1 cellular context compared by ENCODE assay signal in the genomic region with DNA sequence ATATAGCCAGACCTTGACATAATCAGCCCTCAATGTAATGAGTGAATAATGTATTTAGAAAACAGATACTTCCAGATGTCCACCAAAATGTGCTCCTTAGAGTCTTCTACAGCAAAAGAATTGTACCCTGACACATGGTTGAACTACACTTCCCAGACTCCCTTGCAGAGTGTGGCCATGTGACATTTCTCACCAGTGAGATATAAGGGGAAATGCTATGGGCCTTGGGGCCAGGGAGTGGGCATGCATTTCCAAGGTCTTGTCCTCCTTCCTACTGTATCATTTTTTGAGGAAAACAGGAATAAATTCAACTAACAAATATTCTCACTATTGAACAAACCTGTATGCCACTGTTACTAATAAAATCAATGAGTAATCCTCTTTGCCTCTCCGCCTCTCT.
TF ChIP-seq lines count a peak whose summit lies in the region.

No MANE protein-coding gene starts in this region.

TF ChIP-seq in GM12878, 131 proteins besides CTCF, POLR2A, EP300 and RAD21 (continued from another document):
- TF ChIP-seq, protein P1, sequence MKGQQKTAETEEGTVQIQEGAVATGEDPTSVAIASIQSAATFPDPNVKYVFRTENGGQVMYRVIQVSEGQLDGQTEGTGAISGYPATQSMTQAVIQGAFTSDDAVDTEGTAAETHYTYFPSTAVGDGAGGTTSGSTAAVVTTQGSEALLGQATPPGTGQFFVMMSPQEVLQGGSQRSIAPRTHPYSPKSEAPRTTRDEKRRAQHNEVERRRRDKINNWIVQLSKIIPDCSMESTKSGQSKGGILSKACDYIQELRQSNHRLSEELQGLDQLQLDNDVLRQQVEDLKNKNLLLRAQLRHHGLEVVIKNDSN (IDR thresholded peaks at IDR 0.05; ENCODE audit: borderline replicate concordance, extremely low read length, insufficient read depth, low read depth, low read length) = peak; percentile 56
- TF ChIP-seq SMC3 (IDR thresholded peaks at IDR 0.05; ENCODE audit: borderline replicate concordance, low read length) = no peak
- TF ChIP-seq HDAC6 (IDR thresholded peaks at IDR 0.05; ENCODE audit: unreplicated experiment) = no peak
- TF ChIP-seq, protein P2, sequence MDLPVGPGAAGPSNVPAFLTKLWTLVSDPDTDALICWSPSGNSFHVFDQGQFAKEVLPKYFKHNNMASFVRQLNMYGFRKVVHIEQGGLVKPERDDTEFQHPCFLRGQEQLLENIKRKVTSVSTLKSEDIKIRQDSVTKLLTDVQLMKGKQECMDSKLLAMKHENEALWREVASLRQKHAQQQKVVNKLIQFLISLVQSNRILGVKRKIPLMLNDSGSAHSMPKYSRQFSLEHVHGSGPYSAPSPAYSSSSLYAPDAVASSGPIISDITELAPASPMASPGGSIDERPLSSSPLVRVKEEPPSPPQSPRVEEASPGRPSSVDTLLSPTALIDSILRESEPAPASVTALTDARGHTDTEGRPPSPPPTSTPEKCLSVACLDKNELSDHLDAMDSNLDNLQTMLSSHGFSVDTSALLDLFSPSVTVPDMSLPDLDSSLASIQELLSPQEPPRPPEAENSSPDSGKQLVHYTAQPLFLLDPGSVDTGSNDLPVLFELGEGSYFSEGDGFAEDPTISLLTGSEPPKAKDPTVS (IDR thresholded peaks at IDR 0.05; ENCODE audit: low read depth, low read length) = no peak
- TF ChIP-seq BRCA1 (IDR thresholded peaks at IDR 0.05; ENCODE audit: low read depth, low read length) = no peak
- TF ChIP-seq, protein P3, sequence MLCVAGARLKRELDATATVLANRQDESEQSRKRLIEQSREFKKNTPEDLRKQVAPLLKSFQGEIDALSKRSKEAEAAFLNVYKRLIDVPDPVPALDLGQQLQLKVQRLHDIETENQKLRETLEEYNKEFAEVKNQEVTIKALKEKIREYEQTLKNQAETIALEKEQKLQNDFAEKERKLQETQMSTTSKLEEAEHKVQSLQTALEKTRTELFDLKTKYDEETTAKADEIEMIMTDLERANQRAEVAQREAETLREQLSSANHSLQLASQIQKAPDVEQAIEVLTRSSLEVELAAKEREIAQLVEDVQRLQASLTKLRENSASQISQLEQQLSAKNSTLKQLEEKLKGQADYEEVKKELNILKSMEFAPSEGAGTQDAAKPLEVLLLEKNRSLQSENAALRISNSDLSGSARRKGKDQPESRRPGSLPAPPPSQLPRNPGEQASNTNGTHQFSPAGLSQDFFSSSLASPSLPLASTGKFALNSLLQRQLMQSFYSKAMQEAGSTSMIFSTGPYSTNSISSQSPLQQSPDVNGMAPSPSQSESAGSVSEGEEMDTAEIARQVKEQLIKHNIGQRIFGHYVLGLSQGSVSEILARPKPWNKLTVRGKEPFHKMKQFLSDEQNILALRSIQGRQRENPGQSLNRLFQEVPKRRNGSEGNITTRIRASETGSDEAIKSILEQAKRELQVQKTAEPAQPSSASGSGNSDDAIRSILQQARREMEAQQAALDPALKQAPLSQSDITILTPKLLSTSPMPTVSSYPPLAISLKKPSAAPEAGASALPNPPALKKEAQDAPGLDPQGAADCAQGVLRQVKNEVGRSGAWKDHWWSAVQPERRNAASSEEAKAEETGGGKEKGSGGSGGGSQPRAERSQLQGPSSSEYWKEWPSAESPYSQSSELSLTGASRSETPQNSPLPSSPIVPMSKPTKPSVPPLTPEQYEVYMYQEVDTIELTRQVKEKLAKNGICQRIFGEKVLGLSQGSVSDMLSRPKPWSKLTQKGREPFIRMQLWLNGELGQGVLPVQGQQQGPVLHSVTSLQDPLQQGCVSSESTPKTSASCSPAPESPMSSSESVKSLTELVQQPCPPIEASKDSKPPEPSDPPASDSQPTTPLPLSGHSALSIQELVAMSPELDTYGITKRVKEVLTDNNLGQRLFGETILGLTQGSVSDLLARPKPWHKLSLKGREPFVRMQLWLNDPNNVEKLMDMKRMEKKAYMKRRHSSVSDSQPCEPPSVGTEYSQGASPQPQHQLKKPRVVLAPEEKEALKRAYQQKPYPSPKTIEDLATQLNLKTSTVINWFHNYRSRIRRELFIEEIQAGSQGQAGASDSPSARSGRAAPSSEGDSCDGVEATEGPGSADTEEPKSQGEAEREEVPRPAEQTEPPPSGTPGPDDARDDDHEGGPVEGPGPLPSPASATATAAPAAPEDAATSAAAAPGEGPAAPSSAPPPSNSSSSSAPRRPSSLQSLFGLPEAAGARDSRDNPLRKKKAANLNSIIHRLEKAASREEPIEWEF (IDR thresholded peaks at IDR 0.05; ENCODE audit: insufficient replicate concordance, low read depth, low read length) = no peak
- no peak for TF ChIP-seq TARDBP (IDR thresholded peaks at IDR 0.05; ENCODE audit: borderline replicate concordance)
- no peak for TF ChIP-seq ESRRA (IDR thresholded peaks at IDR 0.05; ENCODE audit: low read length)
- TF ChIP-seq LARP7 (IDR thresholded peaks at IDR 0.05) = no peak
- TF ChIP-seq, protein P4, sequence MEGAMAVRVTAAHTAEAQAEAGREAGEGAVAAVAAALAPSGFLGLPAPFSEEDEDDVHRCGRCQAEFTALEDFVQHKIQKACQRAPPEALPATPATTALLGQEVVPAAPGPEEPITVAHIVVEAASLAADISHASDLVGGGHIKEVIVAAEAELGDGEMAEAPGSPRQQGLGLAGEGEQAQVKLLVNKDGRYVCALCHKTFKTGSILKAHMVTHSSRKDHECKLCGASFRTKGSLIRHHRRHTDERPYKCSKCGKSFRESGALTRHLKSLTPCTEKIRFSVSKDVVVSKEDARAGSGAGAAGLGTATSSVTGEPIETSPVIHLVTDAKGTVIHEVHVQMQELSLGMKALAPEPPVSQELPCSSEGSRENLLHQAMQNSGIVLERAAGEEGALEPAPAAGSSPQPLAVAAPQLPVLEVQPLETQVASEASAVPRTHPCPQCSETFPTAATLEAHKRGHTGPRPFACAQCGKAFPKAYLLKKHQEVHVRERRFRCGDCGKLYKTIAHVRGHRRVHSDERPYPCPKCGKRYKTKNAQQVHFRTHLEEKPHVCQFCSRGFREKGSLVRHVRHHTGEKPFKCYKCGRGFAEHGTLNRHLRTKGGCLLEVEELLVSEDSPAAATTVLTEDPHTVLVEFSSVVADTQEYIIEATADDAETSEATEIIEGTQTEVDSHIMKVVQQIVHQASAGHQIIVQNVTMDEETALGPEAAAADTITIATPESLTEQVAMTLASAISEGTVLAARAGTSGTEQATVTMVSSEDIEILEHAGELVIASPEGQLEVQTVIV (IDR thresholded peaks at IDR 0.05; ENCODE audit: borderline replicate concordance, partially characterized antibody) = no peak
- no peak for TF ChIP-seq MEF2B (IDR thresholded peaks at IDR 0.05; ENCODE audit: partially characterized antibody, poor library complexity, severe bottlenecking)
- TF ChIP-seq, protein P5, sequence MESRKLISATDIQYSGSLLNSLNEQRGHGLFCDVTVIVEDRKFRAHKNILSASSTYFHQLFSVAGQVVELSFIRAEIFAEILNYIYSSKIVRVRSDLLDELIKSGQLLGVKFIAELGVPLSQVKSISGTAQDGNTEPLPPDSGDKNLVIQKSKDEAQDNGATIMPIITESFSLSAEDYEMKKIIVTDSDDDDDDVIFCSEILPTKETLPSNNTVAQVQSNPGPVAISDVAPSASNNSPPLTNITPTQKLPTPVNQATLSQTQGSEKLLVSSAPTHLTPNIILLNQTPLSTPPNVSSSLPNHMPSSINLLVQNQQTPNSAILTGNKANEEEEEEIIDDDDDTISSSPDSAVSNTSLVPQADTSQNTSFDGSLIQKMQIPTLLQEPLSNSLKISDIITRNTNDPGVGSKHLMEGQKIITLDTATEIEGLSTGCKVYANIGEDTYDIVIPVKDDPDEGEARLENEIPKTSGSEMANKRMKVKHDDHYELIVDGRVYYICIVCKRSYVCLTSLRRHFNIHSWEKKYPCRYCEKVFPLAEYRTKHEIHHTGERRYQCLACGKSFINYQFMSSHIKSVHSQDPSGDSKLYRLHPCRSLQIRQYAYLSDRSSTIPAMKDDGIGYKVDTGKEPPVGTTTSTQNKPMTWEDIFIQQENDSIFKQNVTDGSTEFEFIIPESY (IDR thresholded peaks at IDR 0.05) = no peak
- TF ChIP-seq, protein P6, sequence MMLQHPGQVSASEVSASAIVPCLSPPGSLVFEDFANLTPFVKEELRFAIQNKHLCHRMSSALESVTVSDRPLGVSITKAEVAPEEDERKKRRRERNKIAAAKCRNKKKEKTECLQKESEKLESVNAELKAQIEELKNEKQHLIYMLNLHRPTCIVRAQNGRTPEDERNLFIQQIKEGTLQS (IDR thresholded peaks at IDR 0.05; ENCODE audit: borderline replicate concordance, extremely low read depth, low read depth, low read length) = peak; percentile 26; the same call in 1 of the 2 replicates
- peak; percentile 63 for TF ChIP-seq SIX5 (IDR thresholded peaks at IDR 0.05; ENCODE audit: low read depth, low read length, severe bottlenecking)
- TF ChIP-seq CHD1 (IDR thresholded peaks at IDR 0.05; ENCODE audit: low read depth, low read length) = no peak
- no peak for TF ChIP-seq JUND (IDR thresholded peaks at IDR 0.05; ENCODE audit: low read depth, low read length)
- TF ChIP-seq MYC (IDR thresholded peaks at IDR 0.05; ENCODE audit: insufficient read depth, insufficient read length, insufficient replicate concordance, low read length, severe bottlenecking) = no peak
- no peak for TF ChIP-seq JUNB (IDR thresholded peaks at IDR 0.05)
- TF ChIP-seq CHD2 (IDR thresholded peaks at IDR 0.05; ENCODE audit: borderline replicate concordance, low read depth, low read length) = no peak
- TF ChIP-seq, protein P7, sequence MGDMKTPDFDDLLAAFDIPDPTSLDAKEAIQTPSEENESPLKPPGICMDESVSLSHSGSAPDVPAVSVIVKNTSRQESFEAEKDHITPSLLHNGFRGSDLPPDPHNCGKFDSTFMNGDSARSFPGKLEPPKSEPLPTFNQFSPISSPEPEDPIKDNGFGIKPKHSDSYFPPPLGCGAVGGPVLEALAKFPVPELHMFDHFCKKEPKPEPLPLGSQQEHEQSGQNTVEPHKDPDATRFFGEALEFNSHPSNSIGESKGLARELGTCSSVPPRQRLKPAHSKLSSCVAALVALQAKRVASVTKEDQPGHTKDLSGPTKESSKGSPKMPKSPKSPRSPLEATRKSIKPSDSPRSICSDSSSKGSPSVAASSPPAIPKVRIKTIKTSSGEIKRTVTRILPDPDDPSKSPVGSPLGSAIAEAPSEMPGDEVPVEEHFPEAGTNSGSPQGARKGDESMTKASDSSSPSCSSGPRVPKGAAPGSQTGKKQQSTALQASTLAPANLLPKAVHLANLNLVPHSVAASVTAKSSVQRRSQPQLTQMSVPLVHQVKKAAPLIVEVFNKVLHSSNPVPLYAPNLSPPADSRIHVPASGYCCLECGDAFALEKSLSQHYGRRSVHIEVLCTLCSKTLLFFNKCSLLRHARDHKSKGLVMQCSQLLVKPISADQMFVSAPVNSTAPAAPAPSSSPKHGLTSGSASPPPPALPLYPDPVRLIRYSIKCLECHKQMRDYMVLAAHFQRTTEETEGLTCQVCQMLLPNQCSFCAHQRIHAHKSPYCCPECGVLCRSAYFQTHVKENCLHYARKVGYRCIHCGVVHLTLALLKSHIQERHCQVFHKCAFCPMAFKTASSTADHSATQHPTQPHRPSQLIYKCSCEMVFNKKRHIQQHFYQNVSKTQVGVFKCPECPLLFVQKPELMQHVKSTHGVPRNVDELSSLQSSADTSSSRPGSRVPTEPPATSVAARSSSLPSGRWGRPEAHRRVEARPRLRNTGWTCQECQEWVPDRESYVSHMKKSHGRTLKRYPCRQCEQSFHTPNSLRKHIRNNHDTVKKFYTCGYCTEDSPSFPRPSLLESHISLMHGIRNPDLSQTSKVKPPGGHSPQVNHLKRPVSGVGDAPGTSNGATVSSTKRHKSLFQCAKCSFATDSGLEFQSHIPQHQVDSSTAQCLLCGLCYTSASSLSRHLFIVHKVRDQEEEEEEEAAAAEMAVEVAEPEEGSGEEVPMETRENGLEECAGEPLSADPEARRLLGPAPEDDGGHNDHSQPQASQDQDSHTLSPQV (IDR thresholded peaks at IDR 0.05) = no peak
- no peak for TF ChIP-seq RELA (IDR thresholded peaks at IDR 0.05; ENCODE audit: borderline replicate concordance, partially characterized antibody)
- peak; percentile 29; the same call in 1 of the 2 replicates for TF ChIP-seq RAD51 (IDR thresholded peaks at IDR 0.05)
- no peak for TF ChIP-seq KLF5 (IDR thresholded peaks at IDR 0.05; ENCODE audit: partially characterized antibody)
- TF ChIP-seq, protein P8, sequence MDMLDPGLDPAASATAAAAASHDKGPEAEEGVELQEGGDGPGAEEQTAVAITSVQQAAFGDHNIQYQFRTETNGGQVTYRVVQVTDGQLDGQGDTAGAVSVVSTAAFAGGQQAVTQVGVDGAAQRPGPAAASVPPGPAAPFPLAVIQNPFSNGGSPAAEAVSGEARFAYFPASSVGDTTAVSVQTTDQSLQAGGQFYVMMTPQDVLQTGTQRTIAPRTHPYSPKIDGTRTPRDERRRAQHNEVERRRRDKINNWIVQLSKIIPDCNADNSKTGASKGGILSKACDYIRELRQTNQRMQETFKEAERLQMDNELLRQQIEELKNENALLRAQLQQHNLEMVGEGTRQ (IDR thresholded peaks at IDR 0.05; ENCODE audit: borderline replicate concordance, low read depth, low read length) = peak; percentile 21; the same call in 1 of the 2 replicates
- TF ChIP-seq ETV6 (conservative IDR thresholded peaks at IDR 0.05 in 1 of 2, IDR thresholded peaks at IDR 0.05 in 1 of 2; ENCODE audit: borderline replicate concordance in 1 of 2, low read depth in 1 of 2) = no peak
- TF ChIP-seq HCFC1 (IDR thresholded peaks at IDR 0.05; ENCODE audit: low read length) = peak; percentile 43; the same call in 1 of the 2 replicates
